Comparison of ENCODE assay signal across 8 cellular contexts in genomic region chr16:68093816-68094613, GRCh38. TPM values are rescaled to one million over a fixed set of nuclear protein-coding genes. Genes with fewer than 3 reads are reported as not detected.
DNase-seq lines count a peak whose midpoint lies in the region; ATAC-seq and TF ChIP-seq lines count a peak whose summit lies in the region.

No MANE protein-coding gene starts in this region.

- H3K27ac ChIP-seq in A673 (ENCODE audit: low read depth, low read length, poor library complexity, severe bottlenecking), result no peak overlapping the region
- H3K27ac ChIP-seq in VCaP, result no peak overlapping the region
- H3K27ac ChIP-seq in cardiac muscle cell, result no peak overlapping the region
- H3K27ac ChIP-seq in thoracic aorta, result no peak overlapping the region

- peak; percentile 42 for DNase-seq in A673 (ENCODE audit: low spot score)
- DNase-seq in GM13976 (ENCODE audit: low spot score), result no peak
- DNase-seq in cardiac muscle cell (ENCODE audit: low read depth in 1 of 2, low spot score in 1 of 2), result peak; percentile 31 to 51
- DNase-seq in thoracic aorta (ENCODE audit: low spot score), result no peak
- DNase-seq in UCSD-AML1 (lab: John Stamatoyannopoulos, UW; ENCODE audit: unreplicated experiment), result no peak

- no peak overlapping the region for H3K4me3 ChIP-seq in A673 (ENCODE audit: low read depth, low read length, poor library complexity, severe bottlenecking)
- H3K4me3 ChIP-seq in cardiac muscle cell, result no peak overlapping the region
- no peak overlapping the region for H3K4me3 ChIP-seq in thoracic aorta

- no peaks in the 10 kb centered on the region for H3K36me3 ChIP-seq in A673 (ENCODE audit: insufficient read depth, low read length, poor library complexity, severe bottlenecking)
- no peaks in the 10 kb centered on the region for H3K36me3 ChIP-seq in cardiac muscle cell
- H3K36me3 ChIP-seq in thoracic aorta, result no peaks in the 10 kb centered on the region

- CTCF ChIA-PET in A673 (lab: Charles Lee), result interaction anchor here (0.7 to 1.7 kb wide), 4 partner anchors 9 to 282 kb away, joined by 3 to 11 read pairs (median 4); partner anchors contain the start of gene NFATC3

- H3K27me3 ChIP-seq in A673 (replicated peaks; ENCODE audit: insufficient read depth, low read depth, low read length, poor library complexity) (no peaks in the 10 kb centered on the region), cardiac muscle cell (no peaks in the 10 kb centered on the region), thoracic aorta (replicated peaks; ENCODE audit: insufficient read depth) (no peaks in the 10 kb centered on the region)

- H3K4me1 ChIP-seq in A673 (ENCODE audit: insufficient read depth, low read length, poor library complexity, severe bottlenecking) (peaks cover 26% of the 10 kb centered on the region), cardiac muscle cell (ENCODE audit: low read depth) (peaks cover 13% of the 10 kb centered on the region), thoracic aorta (ENCODE audit: control insufficient read depth in 1 of 2, low read depth in 2 of 2) (peaks cover 38 to 47% of the 10 kb centered on the region in 2 donors)

- ATAC-seq in thoracic aorta (ENCODE audit: insufficient number of reproducible peaks, low FRiP score, low read depth) (no peak), GM18511 (IDR thresholded peaks at IDR 0.05; ENCODE audit: unreplicated experiment) (no peak), HG02885 (IDR thresholded peaks at IDR 0.05; ENCODE audit: poor library complexity, unreplicated experiment) (no peak)

- no TSS peak for BruUV-seq in A673 (replicated peaks; lab: Mats Ljungman, UMichigan)

- intact Hi-C loops in A673 (cut with micrococcal nuclease; ENCODE audit: unreplicated experiment), result loop anchor here (5.0 to 10.0 kb wide), 2 partner anchors 133 to 231 kb away; no protein-coding TSS in a partner anchor

- H3K9me3 ChIP-seq in A673 (ENCODE audit: low read depth, low read length, poor library complexity, severe bottlenecking) (no peaks in the 10 kb centered on the region), cardiac muscle cell (ENCODE audit: low read depth) (no peaks in the 10 kb centered on the region), thoracic aorta (no peaks in the 10 kb centered on the region)

- in situ Hi-C loops in GM13976 (cut with MboI; ENCODE audit: low sequenced_read_pairs, unreplicated experiment), result no loop called here

- TF ChIP-seq CTCF in A673 (conservative IDR thresholded peaks at IDR 0.05; ENCODE audit: low read depth, low read length) (peak; percentile 62), GM13976 (IDR thresholded peaks at IDR 0.05; ENCODE audit: borderline replicate concordance, control extremely low read depth, extremely low read depth, insufficient read depth, missing control alignments) (peak; percentile 37), VCaP (conservative IDR thresholded peaks at IDR 0.05) (peak; percentile 20; the same call in 1 of the 2 replicates), cardiac muscle cell (IDR thresholded peaks at IDR 0.05; ENCODE audit: low read depth, low read length) (peak; percentile 54), thoracic aorta (IDR thresholded peaks at IDR 0.05) (peak; percentile 29)

- POLR2A ChIA-PET in A673 (lab: Charles Lee; ENCODE audit: low non-redundant PET), result interaction anchor here (0.5 kb wide), 1 partner anchor 1329 kb away, joined by 4 read pairs; no protein-coding TSS in a partner anchor

RNA-seq across cellular contexts. Expression of gene NFATC3, which starts 8.8 kb away (rescaled TPM):
- total RNA-seq in A673 (2021) (53.7 and 56.0 TPM in 2 replicates), cardiac muscle cell (21.8 and 26.2 TPM in 2 replicates), thoracic aorta (10 to 100 TPM; 51.1 to 56.7 TPM)
- 13.6 and 16.1 TPM in 2 replicates for polyA plus RNA-seq in cardiac muscle cell

Comparison
In these comparisons a context has a peak if more than half of its experiments do, and no peak if none do; other contexts are left out.
1. DNase-seq: peak in A673 (single experiment) and cardiac muscle cell (2 of 2); none in GM13976 (single experiment), thoracic aorta (single experiment) and UCSD-AML1 (single experiment).
2. Peak in every context shown above with its lines, with median percentiles within 50 percentile points of each other: CTCF ChIP-seq.